ENCODE assay signal across 8 cellular contexts in genomic region chr15:89556413-89557262, GRCh38. TPM values are rescaled to one million over a fixed set of nuclear protein-coding genes. Genes with fewer than 3 reads are reported as not detected.
DNase-seq lines count a peak whose midpoint lies in the region; ATAC-seq and TF ChIP-seq lines count a peak whose summit lies in the region.

No MANE protein-coding gene starts in this region.

- H3K4me3 ChIP-seq in adrenal gland = no peak overlapping the region

- no peaks in the 10 kb centered on the region for H3K36me3 ChIP-seq in adrenal gland (replicated peaks in 1 of 2)

- H3K27ac ChIP-seq in adrenal gland = no peak overlapping the region

- no peaks in the 10 kb centered on the region for H3K9me3 ChIP-seq in adrenal gland (replicated peaks in 1 of 3)

- 30 to 45% (median 41%) methylated on average over 8 to 9 of the region's 9 CpGs for WGBS in adrenal gland, 4 donors

- TF ChIP-seq CTCF in adrenal gland (IDR thresholded peaks at IDR 0.05) = peak; percentile 43 to 82 (median 56)

- in situ Hi-C loops in G401 (cut with HindIII; ENCODE audit: low sequenced_read_pairs) = no loop called here

- no peaks in the 10 kb centered on the region for H3K4me1 ChIP-seq in adrenal gland (replicated peaks in 1 of 2)

- H3K27me3 ChIP-seq in adrenal gland = peaks cover 14% of the 10 kb centered on the region

- ATAC-seq in left cardiac atrium (peak in 1 of 2 donors; percentile 53), GM18873 (IDR thresholded peaks at IDR 0.05; ENCODE audit: low FRiP score, unreplicated experiment) (no peak), GM19397 (IDR thresholded peaks at IDR 0.05; ENCODE audit: unreplicated experiment) (no peak)

- no peak for TF ChIP-seq POLR2A in adrenal gland (IDR thresholded peaks at IDR 0.05)

- intact Hi-C loops in adrenal gland (cut with DNase I) (no loop called here), left cardiac atrium (cut with DNase I) (loop anchor here in 1 of 2 donors (5.0 kb wide), 1 partner anchor 199 kb away; no protein-coding TSS in a partner anchor)

- DNase-seq in G401 (ENCODE audit: low spot score) = peak; percentile 81
- peak; percentile 71 for DNase-seq in LHCN-M2 (ENCODE audit: low read depth)
- peak; percentile 69 for DNase-seq in RPMI7951 (ENCODE audit: low read depth)
- peak; percentile 46 to 75 (median 58) for DNase-seq in adrenal gland
- peak; percentile 31 for DNase-seq in left cardiac atrium
- peak; percentile 67 for DNase-seq in retina

RNA-seq across cellular contexts. Expression of gene TICRR, which starts 18.6 kb away (rescaled TPM):
- 3.4 and 7.3 TPM in 2 replicates for total RNA-seq in G401 (2014; rRNA removed; shearing (Covaris generic))
- 8.0 and 9.9 TPM in 2 replicates for total RNA-seq in LHCN-M2 (2014; rRNA removed)
- 3.1 TPM for polyA plus RNA-seq in LHCN-M2 (2012)
- total RNA-seq in RPMI7951 (2014; rRNA removed; shearing (Covaris generic)) = 9.0 and 11.7 TPM in 2 replicates
- under 1 TPM in 7 of 8 donors, not detected in 1; 0.12 to 0.61 (median 0.19) TPM for total RNA-seq in adrenal gland
- polyA plus RNA-seq in adrenal gland = under 1 TPM; 0.10 to 0.24 (median 0.16) TPM
- under 1 TPM; 0.03 to 0.44 TPM for total RNA-seq in left cardiac atrium

Comparison
In these comparisons a context has a peak if more than half of its experiments do, and no peak if none do; other contexts are left out.
1. DNase-seq: peak in every context shown above with its lines; median percentile 81 in G401; 71 in LHCN-M2; 69 in RPMI7951; 67 in retina; 58 in adrenal gland; 31 in left cardiac atrium.